Comparison of ENCODE assay signal across 8 cellular contexts in genomic region chr21:37208056-37208705, GRCh38. TPM values are rescaled to one million over a fixed set of nuclear protein-coding genes. Genes with fewer than 3 reads are reported as not detected.
A peak's percentile ranks its signal among the peaks of the same experiment; 100 is the strongest.
DNase-seq lines count a peak whose midpoint lies in the region; ATAC-seq lines count a peak whose summit lies in the region.

No MANE protein-coding gene starts in this region.

- no peak overlapping the region for H2BK120ac ChIP-seq in neuronal stem cell (ENCODE audit: low read depth, low read length)

- no peaks in the 10 kb centered on the region for H3K9me3 Mint-ChIP-seq in effector memory CD8-positive, alpha-beta T cell

- H3K4ac ChIP-seq in neuronal stem cell (ENCODE audit: low read length), result no peak overlapping the region

- H3K4me2 ChIP-seq in neuronal stem cell (ENCODE audit: insufficient read depth, low read length, poor library complexity, severe bottlenecking), result no peak overlapping the region

- H3K4me1 Mint-ChIP-seq in effector memory CD8-positive, alpha-beta T cell (ENCODE audit: low read depth in 2 of 2), result peaks cover 0 to 10% of the 10 kb centered on the region in 2 donors

- no peak overlapping the region for H3K4me3 Mint-ChIP-seq in effector memory CD8-positive, alpha-beta T cell

- no peak overlapping the region for H2BK5ac ChIP-seq in neuronal stem cell (ENCODE audit: low read length)

- H3K9ac ChIP-seq in neuronal stem cell (ENCODE audit: low read depth, low read length, poor library complexity), result no peak overlapping the region

- H3K4me1 ChIP-seq in neuronal stem cell (ENCODE audit: control insufficient read depth in 2 of 2, insufficient read depth in 1 of 2, low read depth in 1 of 2, low read length in 2 of 2), result peaks cover 0 to 4% of the 10 kb centered on the region in 2 donors

- peak overlapping the region in 1 of 2 donors; percentile 7 for H3K27ac Mint-ChIP-seq in effector memory CD8-positive, alpha-beta T cell

- peak overlapping the region; percentile 21 for H3K14ac ChIP-seq in neuronal stem cell (ENCODE audit: low read length)

- peak overlapping the region; percentile 14 for H3K23ac ChIP-seq in neuronal stem cell (ENCODE audit: low read depth, low read length, poor library complexity)

- no peak overlapping the region for H2AFZ ChIP-seq in neuronal stem cell (ENCODE audit: low read length)

- H3K4me3 ChIP-seq in neuronal stem cell (ENCODE audit: low read length in 2 of 2), result no peak overlapping the region

- no peak overlapping the region for H4K8ac ChIP-seq in neuronal stem cell (ENCODE audit: low read depth, low read length)

- ATAC-seq in HG02938 (IDR thresholded peaks at IDR 0.05; ENCODE audit: unreplicated experiment), result peak; percentile 53
- ATAC-seq in effector memory CD8-positive, alpha-beta T cell (replicated peaks), result peak; percentile 42

- H3K9me3 ChIP-seq in neuronal stem cell (replicated peaks in 1 of 2; ENCODE audit: control insufficient read depth in 2 of 2, insufficient read depth in 1 of 2, low read depth in 1 of 2, low read length in 2 of 2), result peaks cover 9 to 17% of the 10 kb centered on the region in 2 donors

- no peaks in the 10 kb centered on the region for H3K36me3 Mint-ChIP-seq in effector memory CD8-positive, alpha-beta T cell (ENCODE audit: insufficient read depth)

- no peaks in the 10 kb centered on the region for H3K27me3 Mint-ChIP-seq in effector memory CD8-positive, alpha-beta T cell

- H3K27me3 ChIP-seq in neuronal stem cell (ENCODE audit: control insufficient read depth in 3 of 3, insufficient read depth in 3 of 3, low read depth in 1 of 3, low read length in 3 of 3), result no peaks in the 10 kb centered on the region

- peak overlapping the region; percentile 61 for H2AK5ac ChIP-seq in neuronal stem cell (ENCODE audit: low read depth, low read length)

- peak overlapping the region; percentile 27 for H3K27ac ChIP-seq in neuronal stem cell (replicated peaks; ENCODE audit: low read length)

- peak; percentile 21 for DNase-seq in stimulated activated CD8-positive, alpha-beta memory T cell treated with anti-CD3 and anti-CD28 coated beads, Interleukin-15, amount 100 ng/mL, for 48 hours (ENCODE audit: low read depth in 2 of 2)
- DNase-seq in stimulated activated CD8-positive, alpha-beta memory T cell treated with anti-CD3 and anti-CD28 coated beads, Interleukin-4, amount 100 ng/mL, for 48 hours, result no peak
- peak; percentile 20 for DNase-seq in RPMI7951 (ENCODE audit: low read depth)
- no peak for DNase-seq in effector memory CD8-positive, alpha-beta T cell
- no peak for DNase-seq in neuronal stem cell (ENCODE audit: low spot score)
- DNase-seq in GOT3 (lab: John Stamatoyannopoulos, UW), result no peak
- DNase-seq in 8988T, result no peak

- peaks cover 0 to 17% of the 10 kb centered on the region in 2 donors for H3K36me3 ChIP-seq in neuronal stem cell (replicated peaks in 1 of 2; ENCODE audit: control insufficient read depth in 2 of 2, insufficient read depth in 2 of 2, low read length in 2 of 2)

- H2BK12ac ChIP-seq in neuronal stem cell (ENCODE audit: low read length), result no peak overlapping the region

- no peak overlapping the region for H4K91ac ChIP-seq in neuronal stem cell (ENCODE audit: low read depth, low read length, poor library complexity)

- WGBS in neuronal stem cell (ENCODE audit: extremely low coverage in 2 of 2, insufficient read length in 2 of 2, insufficient replicate concordance in 1 of 2), 2 donors, result no CpG with 5 or more reads among the region's 14 CpGs

- H3K18ac ChIP-seq in neuronal stem cell (ENCODE audit: low read length), result peak overlapping the region; percentile 83

- no peaks in the 10 kb centered on the region for H3K79me1 ChIP-seq in neuronal stem cell (ENCODE audit: low read depth, low read length)

- no peak overlapping the region for H2BK15ac ChIP-seq in neuronal stem cell (ENCODE audit: low read length)

RNA-seq across cellular contexts. Expression of gene VPS26C, which starts 59.0 kb away (rescaled TPM):
- total RNA-seq in RPMI7951 (2014; rRNA removed; shearing (Covaris generic)), result 52.5 and 52.6 TPM in 2 replicates
- polyA plus RNA-seq in neuronal stem cell (2013, experiment 1 of 2), result 31.0 TPM
- 30.0 TPM for polyA plus RNA-seq in neuronal stem cell (2013, experiment 2 of 2)

Comparison
In these comparisons a context has a peak if more than half of its experiments do, and no peak if none do; other contexts are left out.
1. DNase-seq: peak in stimulated activated CD8-positive, alpha-beta memory T cell treated with anti-CD3 and anti-CD28 coated beads, Interleukin-15, amount 100 ng/mL, for 48 hours (2 of 2) and RPMI7951 (single experiment); none in stimulated activated CD8-positive, alpha-beta memory T cell treated with anti-CD3 and anti-CD28 coated beads, Interleukin-4, amount 100 ng/mL, for 48 hours (single experiment), effector memory CD8-positive, alpha-beta T cell (0 of 3), neuronal stem cell (single experiment), GOT3 (single experiment) and 8988T (single experiment).